18 cellular contexts compared by ENCODE assay signal in the genomic region with DNA sequence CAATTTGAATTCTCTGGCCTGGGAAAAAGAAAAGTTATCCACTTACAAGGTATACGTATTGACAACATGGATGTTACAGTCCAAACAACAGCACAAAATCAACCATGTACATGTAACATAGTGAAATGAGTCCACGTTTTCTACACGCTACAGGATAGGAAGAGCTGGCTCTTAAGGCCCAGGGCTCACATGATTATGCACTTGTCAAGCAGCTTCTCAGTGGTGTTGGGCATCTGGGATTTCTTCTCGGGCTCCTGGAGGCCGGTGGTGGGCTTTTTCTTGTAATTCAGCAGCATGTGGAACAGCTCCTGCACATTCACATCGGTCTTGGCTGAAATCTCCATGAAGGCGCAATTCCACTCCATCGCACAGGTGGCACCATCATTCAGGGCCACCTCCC.
"Had no signal": no experiment of that assay in that cellular context is flagged by ENCODE, and none has a peak within 500 bp of the region (broad histone marks: within the 10 kb centered on the region; RNA-seq: fewer than 3 reads in every experiment).

No MANE protein-coding gene starts in this region.

- H3K36me3 ChIP-seq: gastrocnemius medialis, right lobe of liver, suprapubic skin, thyroid gland, upper lobe of left lung, uterus had no signal

- H3K36me3 Mint-ChIP-seq: naive B cell; stimulated activated effector memory CD8-positive, alpha-beta T cell treated with anti-CD3 and anti-CD28 coated beads, Interleukin-12 subunit alpha, Interleukin-12 subunit beta, amount 100 ng/mL, for 72 hours had no signal

- H3K9me3 ChIP-seq: gastrocnemius medialis, psoas muscle, right lobe of liver, suprapubic skin, thyroid gland, upper lobe of left lung, uterus had no signal

- H3K4me1 Mint-ChIP-seq: stimulated activated effector memory CD8-positive, alpha-beta T cell treated with anti-CD3 and anti-CD28 coated beads, Interleukin-12 subunit alpha, Interleukin-12 subunit beta, amount 100 ng/mL, for 72 hours had no signal

- ATAC-seq: gastrocnemius medialis; left colon; psoas muscle; right lobe of liver; stimulated activated effector memory CD8-positive, alpha-beta T cell treated with anti-CD3 and anti-CD28 coated beads, Interleukin-12 subunit alpha, Interleukin-12 subunit beta, amount 100 ng/mL, for 72 hours; stimulated activated naive CD8-positive, alpha-beta T cell treated with anti-CD3 and anti-CD28 coated beads, Interleukin-15, Interleukin-2, amounts not matched to agents 100 U/mL and 50 U/mL, for 24 hours had no signal

- DNase-seq: effector CD8-positive, alpha-beta T cell; gastrocnemius medialis; left colon; mesendoderm; naive B cell; occipital lobe; psoas muscle; right lobe of liver; stimulated activated CD4-positive, alpha-beta T cell treated with anti-CD3 and anti-CD28 coated beads, Interleukin-4, amount 100 ng/mL, for 1 hour; stimulated activated CD8-positive, alpha-beta memory T cell treated with anti-CD3 and anti-CD28 coated beads, Interleukin-4, amount 100 ng/mL, for 48 hours; stimulated activated naive CD8-positive, alpha-beta T cell treated with anti-CD3 and anti-CD28 coated beads, Interleukin-15, Interleukin-2, amounts not matched to agents 100 U/mL and 50 U/mL, for 24 hours; thyroid gland; uterus had no signal

- H3K4me3 ChIP-seq: coronary artery, gastrocnemius medialis, psoas muscle, right lobe of liver, suprapubic skin, thyroid gland, upper lobe of left lung, uterus had no signal

- H3K4me1 ChIP-seq: gastrocnemius medialis, psoas muscle, right lobe of liver, suprapubic skin, thyroid gland, uterus had no signal

- H3K9me3 Mint-ChIP-seq: nephron had no signal

- H3K27me3 ChIP-seq: gastrocnemius medialis, right lobe of liver, suprapubic skin, thyroid gland, upper lobe of left lung, uterus had no signal

- H3K4me3 Mint-ChIP-seq: nephron; stimulated activated effector memory CD8-positive, alpha-beta T cell treated with anti-CD3 and anti-CD28 coated beads, Interleukin-12 subunit alpha, Interleukin-12 subunit beta, amount 100 ng/mL, for 72 hours had no signal

- H3K27ac Mint-ChIP-seq: nephron; stimulated activated effector memory CD8-positive, alpha-beta T cell treated with anti-CD3 and anti-CD28 coated beads, Interleukin-12 subunit alpha, Interleukin-12 subunit beta, amount 100 ng/mL, for 72 hours had no signal

- H3K27ac ChIP-seq: coronary artery, gastrocnemius medialis, psoas muscle, right lobe of liver, suprapubic skin, thyroid gland, upper lobe of left lung, uterus had no signal
